9 cellular contexts compared by ENCODE assay signal in the genomic region with DNA sequence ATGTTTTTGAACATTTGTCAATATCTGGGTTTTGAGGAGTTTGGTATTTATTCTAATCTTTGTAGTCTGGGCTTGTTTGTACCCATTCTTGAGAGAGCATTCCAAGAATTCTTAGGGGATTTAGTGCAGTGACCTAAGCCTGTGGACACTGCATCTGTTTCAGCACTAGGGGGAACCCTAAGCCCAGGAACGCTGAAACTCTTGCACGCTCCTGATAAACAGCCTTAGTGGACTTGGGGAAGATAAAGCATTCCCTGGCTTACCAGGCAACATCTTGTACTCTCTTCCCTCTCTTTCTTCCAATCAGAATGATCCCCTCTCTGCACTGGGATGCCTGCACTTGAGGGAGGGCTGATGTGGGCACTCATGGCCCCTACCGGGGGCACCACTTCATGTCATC.
A peak's percentile ranks its signal among the peaks of the same experiment; 100 is the strongest.
DNase-seq lines count a peak whose midpoint lies in the region; ATAC-seq and TF ChIP-seq lines count a peak whose summit lies in the region.
"Had no signal": no experiment of that assay in that cellular context is flagged by ENCODE, and none has a peak within 500 bp of the region (broad histone marks: within the 10 kb centered on the region; RNA-seq: fewer than 3 reads in every experiment).

No MANE protein-coding gene starts in this region.

- no peak overlapping the region for H3K4me2 ChIP-seq in GM23338

- no peaks in the 10 kb centered on the region for H3K9me2 ChIP-seq in GM23338 (ENCODE audit: insufficient read depth)

- H3K27ac ChIP-seq in GM23338 (ENCODE audit: low read depth), result peak overlapping the region; percentile 56; the same call in 1 of the 2 replicates
- H3K27ac ChIP-seq in dorsolateral prefrontal cortex, result no peak overlapping the region
- H3K27ac ChIP-seq: thoracic aorta had no signal

- 0 out of 3 replicates have a peak, but pooled peaks cover 2% of the 10 kb centered on the region for H3K4me1 Mint-ChIP-seq in GM23338

- no peak overlapping the region for H3K27ac Mint-ChIP-seq in GM23338

- no peak overlapping the region for H3K4me3 ChIP-seq in AG10803 (ENCODE audit: low read length)
- no peak overlapping the region for H3K4me3 ChIP-seq in GM23338
- H3K4me3 ChIP-seq in dorsolateral prefrontal cortex, result no peak overlapping the region
- H3K4me3 ChIP-seq: thoracic aorta had no signal

- peak; percentile 99 for ATAC-seq in GM23338
- peak; percentile 48 for ATAC-seq in sciatic nerve
- no peak for ATAC-seq in HG03342 (IDR thresholded peaks at IDR 0.05; ENCODE audit: unreplicated experiment)
- ATAC-seq in GM18517 (IDR thresholded peaks at IDR 0.05; ENCODE audit: unreplicated experiment), result no peak

- peaks cover 12% of the 10 kb centered on the region for H3K36me3 Mint-ChIP-seq in GM23338 (ENCODE audit: low read depth)

- H3F3A ChIP-seq in GM23338 (replicated peaks; ENCODE audit: low read depth), result no peaks in the 10 kb centered on the region

- TF ChIP-seq CTCF in AG10803 (conservative IDR thresholded peaks at IDR 0.05; ENCODE audit: low read length) (peak; percentile 28), GM23338 (conservative IDR thresholded peaks at IDR 0.05; ENCODE audit: low read depth in 2 of 2) (peak; percentile 69 to 86), dorsolateral prefrontal cortex (IDR thresholded peaks at IDR 0.05 in 54 of 56, conservative IDR thresholded peaks at IDR 0.05 in 2 of 56; ENCODE audit: low read depth in 1 of 56, partially characterized antibody in 56 of 56) (peak in 34 of 56 donors; percentile 10 to 46 (median 26))

- intact Hi-C loops in dorsolateral prefrontal cortex (cut with DNase I) (no loop called here), sciatic nerve (cut with DNase I) (no loop called here)

- H3K79me2 ChIP-seq in GM23338 (replicated peaks; ENCODE audit: insufficient read depth), result no peaks in the 10 kb centered on the region

- no peaks in the 10 kb centered on the region for H3K4me1 ChIP-seq in GM23338 (ENCODE audit: insufficient read depth)

- H3K27me3 Mint-ChIP-seq in GM23338 (ENCODE audit: insufficient read depth, low read depth, poor library complexity), result no peaks in the 10 kb centered on the region

- peaks cover 12% of the 10 kb centered on the region; the same call in 2 of the 3 replicates for H3K9me3 Mint-ChIP-seq in GM23338

- H3K36me3 ChIP-seq in GM23338 (ENCODE audit: insufficient read depth), result no peaks in the 10 kb centered on the region
- H3K36me3 ChIP-seq: thoracic aorta had no signal

- H4K20me1 ChIP-seq in GM23338 (replicated peaks; ENCODE audit: insufficient read depth), result no peaks in the 10 kb centered on the region

- no peaks in the 10 kb centered on the region for H3K27me3 ChIP-seq in GM23338 (ENCODE audit: insufficient read depth)
- peaks cover 0 to 30% (median 3%) of the 10 kb centered on the region in 45 donors for H3K27me3 ChIP-seq in dorsolateral prefrontal cortex

- DNase-seq in AG10803 (ENCODE audit: low read depth) (peak; percentile 1), GM23338 (ENCODE audit: low spot score) (peak; percentile 83), NCI-H69 (lab: John Stamatoyannopoulos, UW) (peak; percentile 32), dorsolateral prefrontal cortex (no peak), sciatic nerve (ENCODE audit: low spot score) (no peak)
- no peak for DNase-seq in activated CD4-positive, alpha-beta T cell treated with anti-CD3 and anti-CD28 coated beads, Interleukin-2, amount 50 U/mL, for 48 hours

- H3K4me3 Mint-ChIP-seq in GM23338, result no peak overlapping the region

- no peak overlapping the region for H2AFZ ChIP-seq in GM23338

TF ChIP-seq in GM23338, 12 proteins besides CTCF, POLR2A, EP300 and RAD21:
- TF ChIP-seq ZNF331 (CRISPR knock-in tag; IDR thresholded peaks at IDR 0.05; ENCODE audit: low read depth) (no peak), ZNF462 (CRISPR knock-in tag; IDR thresholded peaks at IDR 0.05) (no peak), ZNF114 (CRISPR knock-in tag; IDR thresholded peaks at IDR 0.05) (no peak), EZH2 (IDR thresholded peaks at IDR 0.05; ENCODE audit: low read depth, unreplicated experiment) (no peak)
- TF ChIP-seq, protein P1, sequence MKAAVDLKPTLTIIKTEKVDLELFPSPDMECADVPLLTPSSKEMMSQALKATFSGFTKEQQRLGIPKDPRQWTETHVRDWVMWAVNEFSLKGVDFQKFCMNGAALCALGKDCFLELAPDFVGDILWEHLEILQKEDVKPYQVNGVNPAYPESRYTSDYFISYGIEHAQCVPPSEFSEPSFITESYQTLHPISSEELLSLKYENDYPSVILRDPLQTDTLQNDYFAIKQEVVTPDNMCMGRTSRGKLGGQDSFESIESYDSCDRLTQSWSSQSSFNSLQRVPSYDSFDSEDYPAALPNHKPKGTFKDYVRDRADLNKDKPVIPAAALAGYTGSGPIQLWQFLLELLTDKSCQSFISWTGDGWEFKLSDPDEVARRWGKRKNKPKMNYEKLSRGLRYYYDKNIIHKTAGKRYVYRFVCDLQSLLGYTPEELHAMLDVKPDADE (IDR thresholded peaks at IDR 0.05), result no peak

Comparison
In these comparisons a context has a peak if more than half of its experiments do, and no peak if none do; other contexts are left out.
1. DNase-seq: peak in AG10803 (single experiment), GM23338 (single experiment) and NCI-H69 (single experiment); none in dorsolateral prefrontal cortex (0 of 10), sciatic nerve (single experiment) and activated CD4-positive, alpha-beta T cell treated with anti-CD3 and anti-CD28 coated beads, Interleukin-2, amount 50 U/mL, for 48 hours (0 of 2).
2. CTCF ChIP-seq: peak in every context shown above with its lines; median percentile 78 in GM23338; 28 in AG10803; 26 in dorsolateral prefrontal cortex.
3. ATAC-seq: peak in GM23338 (single experiment) and sciatic nerve (single experiment); none in HG03342 (single experiment) and GM18517 (single experiment).